Comparison of ENCODE assay signal across 1 cellular context in the genomic region with DNA sequence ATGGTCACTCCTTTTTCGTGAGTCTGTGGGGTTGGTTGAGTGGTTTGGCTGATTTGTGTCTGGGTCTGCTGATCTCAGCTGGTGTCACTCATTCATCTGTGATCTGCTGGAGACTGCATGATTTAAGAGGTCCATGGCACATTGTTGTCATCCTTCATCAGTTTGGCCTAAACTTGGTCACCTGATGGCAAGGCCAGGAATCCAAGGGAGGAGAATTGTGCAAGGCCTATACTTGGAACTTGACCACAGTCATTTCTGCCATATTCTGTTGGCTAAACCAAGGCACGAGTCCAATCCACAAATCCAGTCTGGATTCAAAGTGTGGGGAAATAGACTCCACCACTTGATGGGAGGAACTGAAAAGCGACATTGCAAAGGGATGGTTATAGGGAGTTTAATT.
TF ChIP-seq lines count a peak whose summit lies in the region.

No MANE protein-coding gene starts in this region.

TF ChIP-seq in H1, 55 proteins besides CTCF, POLR2A, EP300 and RAD21:
- no peak for TF ChIP-seq TAF1 (IDR thresholded peaks at IDR 0.05; ENCODE audit: low read depth, low read length)
- TF ChIP-seq, protein P1, sequence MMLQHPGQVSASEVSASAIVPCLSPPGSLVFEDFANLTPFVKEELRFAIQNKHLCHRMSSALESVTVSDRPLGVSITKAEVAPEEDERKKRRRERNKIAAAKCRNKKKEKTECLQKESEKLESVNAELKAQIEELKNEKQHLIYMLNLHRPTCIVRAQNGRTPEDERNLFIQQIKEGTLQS (IDR thresholded peaks at IDR 0.05; ENCODE audit: insufficient read depth, low read depth, low read length): no peak
TF ChIP-seq in H1: peak in this region for 0.
